ENCODE assay signal across 16 cellular contexts in genomic region chr17:47287639-47288038, GRCh38. TPM values are rescaled to one million over a fixed set of nuclear protein-coding genes. Genes with fewer than 3 reads are reported as not detected.
DNase-seq lines count a peak whose midpoint lies in the region; FAIRE-seq and TF ChIP-seq lines count a peak whose summit lies in the region.
"Had no signal": no experiment of that assay in that cellular context is flagged by ENCODE, and none has a peak within 500 bp of the region (broad histone marks: within the 10 kb centered on the region; RNA-seq: fewer than 3 reads in every experiment).

No MANE protein-coding gene starts in this region.

- in situ Hi-C loops in SK-MEL-5 (cut with HindIII; ENCODE audit: low pct_unique_long_range_greater_than_20kb, low sequenced_read_pairs) = no loop called here

- H3K27ac ChIP-seq in thyroid gland = peak overlapping the region; percentile 89 to 99 (median 90)

- H3K36me3 ChIP-seq in thyroid gland = peaks cover 42 to 49% of the 10 kb centered on the region in 2 donors

- peak in 1 of 2 donors; percentile 57 for TF ChIP-seq POLR2A in thyroid gland (IDR thresholded peaks at IDR 0.05)

- WGBS in thyroid gland, 2 donors = 53 to 68% methylated on average over 2 of the region's 2 CpGs

- no peaks in the 10 kb centered on the region for H3K27me3 ChIP-seq in thyroid gland

- peaks cover 18 to 37% of the 10 kb centered on the region in 2 donors for H3K4me1 ChIP-seq in thyroid gland

- no peaks in the 10 kb centered on the region for H3K9me3 ChIP-seq in thyroid gland

- DNase-seq in GM18507 (ENCODE audit: extremely low spot score, insufficient read length, low read depth) (no peak), SK-MEL-5 (ENCODE audit: low read depth, low spot score) (peak; percentile 61), fibroblast of the aortic adventitia (ENCODE audit: low read depth) (peak; percentile 26), thyroid gland (peak; percentile 65 to 69), activated T-cell treated with anti-CD3 and anti-CD28 coated beads for 4 hours (no peak), GDM1 (lab: John Stamatoyannopoulos, UW) (no peak), NCI-H2227 (lab: John Stamatoyannopoulos, UW; ENCODE audit: unreplicated experiment) (no peak)
- DNase-seq: CD4-positive, alpha-beta memory T cell; H7; KBM-7; NCI-H1105; SIG-M5; T-cell had no signal

- TF ChIP-seq CTCF in fibroblast of the aortic adventitia (IDR thresholded peaks at IDR 0.05; ENCODE audit: insufficient read depth, low read length) = no peak
- TF ChIP-seq CTCF in thyroid gland (IDR thresholded peaks at IDR 0.05) = no peak

- H3K4me3 ChIP-seq in fibroblast of the aortic adventitia (ENCODE audit: low read depth, low read length) (no peak overlapping the region), thyroid gland (replicated peaks in 1 of 3) (no peak overlapping the region)

- peak; percentile 18 for FAIRE-seq in GM18507 (lab: Jason Lieb, UNC)
- FAIRE-seq: G401.6 had no signal

- intact Hi-C loops in thyroid gland (cut with DNase I) = no loop called here

RNA-seq across cellular contexts. Expression of gene ITGB3, which starts 34.0 kb away (rescaled TPM):
- total RNA-seq in SK-MEL-5 (2014; rRNA removed; shearing (Covaris generic)) = 11.5 and 12.1 TPM in 2 replicates
- 30.1 and 42.2 TPM in 2 replicates for polyA plus RNA-seq in SK-MEL-5 (2015; cell fraction: cytosol; rRNA removed)
- polyA plus RNA-seq in SK-MEL-5 (2015; cell fraction: nucleus; rRNA removed) = 12.3 and 12.8 TPM in 2 replicates
- total RNA-seq in fibroblast of the aortic adventitia (ENCODE audit: low replicate concordance) = 5.8 and 22.0 TPM in 2 replicates
- 100 to 1,000 TPM; 102 to 260 (median 149) TPM for total RNA-seq in thyroid gland
- total RNA-seq: A673; CD4-positive, alpha-beta memory T cell; NCI-H460 had no signal
- polyA plus RNA-seq: CD4-positive, alpha-beta memory T cell had no signal

RNA-seq across cellular contexts. Expression of gene EFCAB13, which starts 36.1 kb away (rescaled TPM):
- 1.8 and 2.7 TPM in 2 replicates for total RNA-seq in SK-MEL-5 (2014; rRNA removed; shearing (Covaris generic))
- polyA plus RNA-seq in SK-MEL-5 (2015; cell fraction: cytosol; rRNA removed) = 0.33 and 0.49 TPM in 2 replicates
- polyA plus RNA-seq in SK-MEL-5 (2015; cell fraction: nucleus; rRNA removed) = 4.9 and 17.6 TPM in 2 replicates
- total RNA-seq in fibroblast of the aortic adventitia (ENCODE audit: low replicate concordance) = 4.9 and 5.6 TPM in 2 replicates
- total RNA-seq in thyroid gland = 10 to 100 TPM; 26.5 to 94.1 (median 48.1) TPM
- total RNA-seq: A673 had no signal

Comparison
In these comparisons a context has a peak if more than half of its experiments do, and no peak if none do; other contexts are left out.
1. DNase-seq: peak in SK-MEL-5 (single experiment), fibroblast of the aortic adventitia (single experiment) and thyroid gland (2 of 2); none in GM18507 (single experiment), activated T-cell treated with anti-CD3 and anti-CD28 coated beads for 4 hours (single experiment), GDM1 (single experiment) and NCI-H2227 (single experiment).